In genomic region chr4:18278244-18278643, GRCh38 we compare ENCODE assay signal across 20 cellular contexts.
DNase-seq lines count a peak whose midpoint lies in the region; ATAC-seq, FAIRE-seq and TF ChIP-seq lines count a peak whose summit lies in the region.
"Had no signal": no experiment of that assay in that cellular context is flagged by ENCODE, and none has a peak within 500 bp of the region (broad histone marks: within the 10 kb centered on the region; RNA-seq: fewer than 3 reads in every experiment).

No MANE protein-coding gene starts in this region.

- H3K36me3 Mint-ChIP-seq in GM23338 (ENCODE audit: low read depth): no peaks in the 10 kb centered on the region
- H3K36me3 Mint-ChIP-seq: CD8-positive, alpha-beta T cell had no signal

- H3F3A ChIP-seq in GM23338 (replicated peaks; ENCODE audit: low read depth): no peaks in the 10 kb centered on the region
- H3F3A ChIP-seq in MM.1S (ENCODE audit: insufficient read depth, low read length): no peaks in the 10 kb centered on the region

- H3K36me3 ChIP-seq in GM23338 (ENCODE audit: insufficient read depth) (no peaks in the 10 kb centered on the region), MM.1S (replicated peaks; ENCODE audit: insufficient read depth, low read length) (no peaks in the 10 kb centered on the region), GM12878 (ENCODE audit: control insufficient read depth in 2 of 2, insufficient read depth in 2 of 2, low read length in 1 of 2) (no peaks in the 10 kb centered on the region), right lobe of liver (no peaks in the 10 kb centered on the region), MG63 (no peaks in the 10 kb centered on the region)
- H3K36me3 ChIP-seq: BLaER1 treated with 17β-estradiol and CSF1 and Interleukin-3, amounts not matched to agents 10 nM and 100 nM had no signal

- 42% methylated on average over 4 of the region's 4 CpGs for WGBS in GM12878 (ENCODE audit: insufficient coverage, insufficient replicate concordance, low lambda C conversion rate, missing lambda C conversion rate)
- WGBS in right lobe of liver (ENCODE audit: insufficient coverage, low coverage, low lambda C conversion rate, missing lambda C conversion rate): 64% methylated on average over 4 of the region's 4 CpGs

- H3K9me3 Mint-ChIP-seq in GM23338: no peaks in the 10 kb centered on the region; the same call in 2 of the 3 replicates

- H3K9me3 ChIP-seq in MM.1S (replicated peaks; ENCODE audit: insufficient read depth, low read length): no peaks in the 10 kb centered on the region
- no peaks in the 10 kb centered on the region for H3K9me3 ChIP-seq in GM12878 (replicated peaks; ENCODE audit: control insufficient read depth, insufficient read depth, low read length)
- H3K9me3 ChIP-seq in right lobe of liver: peaks cover 0 to 3% (median 0%) of the 10 kb centered on the region in 4 donors
- H3K9me3 ChIP-seq in MG63: no peaks in the 10 kb centered on the region
- H3K9me3 ChIP-seq: A549, Caco-2 had no signal

- FAIRE-seq in GM12878 (lab: Jason Lieb, UNC): no peak
- FAIRE-seq: A549, D721Med, G401.6, GM12891 had no signal

- POLR2A ChIA-PET in GM12878 (lab: Charles Lee): no interaction called here

- TF ChIP-seq POLR2A in GM12878 (IDR thresholded peaks at IDR 0.05; ENCODE audit: low read depth, low read length) (no peak), right lobe of liver (IDR thresholded peaks at IDR 0.05) (no peak)

- H4K20me1 ChIP-seq in GM23338 (replicated peaks; ENCODE audit: insufficient read depth): no peaks in the 10 kb centered on the region
- no peaks in the 10 kb centered on the region for H4K20me1 ChIP-seq in MM.1S (ENCODE audit: insufficient read depth, low read length)
- no peaks in the 10 kb centered on the region for H4K20me1 ChIP-seq in GM12878 (ENCODE audit: control insufficient read depth, insufficient read depth)
- H4K20me1 ChIP-seq: BLaER1 treated with 17β-estradiol and CSF1 and Interleukin-3, amounts not matched to agents 10 nM and 100 nM had no signal

- RAD21 ChIA-PET in GM12878 (lab: Charles Lee; ENCODE audit: unreplicated experiment): interaction anchor here (1.2 kb wide), 1 partner anchor 462 kb away, joined by 3 read pairs; no protein-coding TSS in a partner anchor

- no peaks in the 10 kb centered on the region for H3K79me2 ChIP-seq in GM23338 (replicated peaks; ENCODE audit: insufficient read depth)
- H3K79me2 ChIP-seq in MM.1S (ENCODE audit: low read length): no peaks in the 10 kb centered on the region
- H3K79me2 ChIP-seq in GM12878 (ENCODE audit: control insufficient read depth, insufficient read depth, low read length): no peaks in the 10 kb centered on the region

- no peak for TF ChIP-seq RAD21 in GM12878 (IDR thresholded peaks at IDR 0.05; ENCODE audit: insufficient read depth, low read depth, low read length)

- H3K4me1 Mint-ChIP-seq in GM23338: no peaks in the 10 kb centered on the region
- H3K4me1 Mint-ChIP-seq: B cell had no signal

- CTCF ChIA-PET in GM12878 (lab: Yijun Ruan, JAX): interaction anchor here (1.3 kb wide), 1 partner anchor 9 kb away, joined by 4 read pairs; no protein-coding TSS in a partner anchor

- no peak overlapping the region for H3K4me3 Mint-ChIP-seq in GM23338
- H3K4me3 Mint-ChIP-seq: B cell; CD4-positive, alpha-beta T cell; CD8-positive, alpha-beta T cell had no signal

- TF ChIP-seq EP300 in GM12878 (IDR thresholded peaks at IDR 0.05; ENCODE audit: borderline replicate concordance in 1 of 2, control insufficient read depth in 1 of 2, low read depth in 2 of 2, low read length in 2 of 2): no peak

- H2AFZ ChIP-seq in GM23338: peak overlapping the region; percentile 52; the same call in 1 of the 2 replicates
- no peak overlapping the region for H2AFZ ChIP-seq in MM.1S (ENCODE audit: low read length)
- no peak overlapping the region for H2AFZ ChIP-seq in GM12878 (ENCODE audit: control insufficient read depth, low read depth, low read length)

- in situ Hi-C loops in GM12878 (cut with MboI): no loop called here

- H3K4me3 ChIP-seq in GM23338 (no peak overlapping the region), MM.1S (ENCODE audit: low read length) (no peak overlapping the region), GM12878 (no peak overlapping the region), right lobe of liver (no peak overlapping the region), MG63 (no peak overlapping the region)
- H3K4me3 ChIP-seq: A549; BLaER1 treated with 17β-estradiol and CSF1 and Interleukin-3, amounts not matched to agents 10 nM and 100 nM had no signal

- no peaks in the 10 kb centered on the region for H3K27me3 Mint-ChIP-seq in GM23338 (ENCODE audit: insufficient read depth, low read depth, poor library complexity)
- H3K27me3 Mint-ChIP-seq: B cell had no signal

- intact Hi-C loops in GM12878 (cut with micrococcal nuclease; ENCODE audit: unreplicated experiment): no loop called here
- intact Hi-C loops in right lobe of liver (cut with DNase I): no loop called here

- no peak overlapping the region for H3K4me2 ChIP-seq in GM23338
- H3K4me2 ChIP-seq in MM.1S (ENCODE audit: low read depth, low read length): no peak overlapping the region
- H3K4me2 ChIP-seq in GM12878 (ENCODE audit: control insufficient read depth, insufficient read depth): no peak overlapping the region
- H3K4me2 ChIP-seq: A549; BLaER1 treated with 17β-estradiol and CSF1 and Interleukin-3, amounts not matched to agents 10 nM and 100 nM had no signal

- ATAC-seq in GM23338 (no peak), GM12878 (peak; percentile 54; the same call in 2 of the 3 replicates), GM18517 (IDR thresholded peaks at IDR 0.05; ENCODE audit: unreplicated experiment) (no peak), right lobe of liver (no peak)
- ATAC-seq: A549; CD8-positive, alpha-beta T cell had no signal

- H3K9me2 ChIP-seq in GM23338 (ENCODE audit: insufficient read depth) (peaks cover 4% of the 10 kb centered on the region; the same call in 1 of the 2 replicates), MM.1S (replicated peaks; ENCODE audit: insufficient read depth, low read length) (no peaks in the 10 kb centered on the region)

- SMC1A ChIA-PET in GM12878 (lab: Charles Lee; ENCODE audit: uncharacterized antibody, unreplicated experiment): interaction anchor here (1.3 kb wide), 1 partner anchor 8 kb away, joined by 4 read pairs; no protein-coding TSS in a partner anchor

- no peaks in the 10 kb centered on the region for H3K27me3 ChIP-seq in GM23338 (ENCODE audit: insufficient read depth)
- H3K27me3 ChIP-seq in MM.1S (replicated peaks; ENCODE audit: insufficient read depth, low read length): no peaks in the 10 kb centered on the region
- no peaks in the 10 kb centered on the region for H3K27me3 ChIP-seq in GM12878 (replicated peaks in 1 of 2; ENCODE audit: control insufficient read depth in 2 of 2, insufficient read depth in 2 of 2, low read length in 1 of 2)
- H3K27me3 ChIP-seq in right lobe of liver: no peaks in the 10 kb centered on the region
- H3K27me3 ChIP-seq in MG63: no peaks in the 10 kb centered on the region
- H3K27me3 ChIP-seq: BLaER1 treated with 17β-estradiol and CSF1 and Interleukin-3, amounts not matched to agents 10 nM and 100 nM had no signal

- H3K4me1 ChIP-seq in GM23338 (ENCODE audit: insufficient read depth) (no peaks in the 10 kb centered on the region), MM.1S (ENCODE audit: low read length) (peaks cover 7% of the 10 kb centered on the region; the same call in 1 of the 2 replicates), GM12878 (ENCODE audit: control insufficient read depth, insufficient read depth, low read length) (no peaks in the 10 kb centered on the region), right lobe of liver (no peaks in the 10 kb centered on the region)
- H3K4me1 ChIP-seq: A549; BLaER1 treated with 17β-estradiol and CSF1 and Interleukin-3, amounts not matched to agents 10 nM and 100 nM; Caco-2 had no signal

- BruUV-seq in GM12878 (replicated peaks; lab: Mats Ljungman, UMichigan): no TSS peak

- no peak overlapping the region for H3K9ac ChIP-seq in MM.1S (ENCODE audit: low read length)
- no peak overlapping the region for H3K9ac ChIP-seq in GM12878 (ENCODE audit: control insufficient read depth, insufficient read depth, low read length)
- H3K9ac ChIP-seq: BLaER1 treated with 17β-estradiol and CSF1 and Interleukin-3, amounts not matched to agents 10 nM and 100 nM had no signal

- DNase-seq in GM23338 (ENCODE audit: low spot score) (no peak), MM.1S (peak; percentile 27), GM12878 (ENCODE audit: low read depth, low spot score) (no peak), right lobe of liver (no peak), MG63 (no peak)
- DNase-seq: AML-193; Caco-2; Calu3; CD4-positive, alpha-beta T cell; CD8-positive, alpha-beta T cell; DMS79 treated with DMSO at 0.1 percent for 48 hours had no signal

- H3K27ac ChIP-seq in GM23338 (ENCODE audit: low read depth): no peak overlapping the region
- peak overlapping the region; percentile 10; the same call in 1 of the 2 replicates for H3K27ac ChIP-seq in MM.1S (ENCODE audit: low read length)
- H3K27ac ChIP-seq in GM12878 (ENCODE audit: control insufficient read depth, insufficient read depth): no peak overlapping the region
- no peak overlapping the region for H3K27ac ChIP-seq in right lobe of liver
- H3K27ac ChIP-seq: 22Rv1; A549; BLaER1 treated with 17β-estradiol and CSF1 and Interleukin-3, amounts not matched to agents 10 nM and 100 nM; C4-2B had no signal

- TF ChIP-seq CTCF in GM23338 (conservative IDR thresholded peaks at IDR 0.05; ENCODE audit: low read depth in 2 of 2): no peak
- TF ChIP-seq CTCF in MM.1S (IDR thresholded peaks at IDR 0.05; ENCODE audit: low read length): no peak
- TF ChIP-seq CTCF in GM12878 (IDR thresholded peaks at IDR 0.05 in 2 of 3, conservative IDR thresholded peaks at IDR 0.05 in 1 of 3; ENCODE audit: control insufficient read depth in 2 of 3, extremely low read depth in 1 of 3, insufficient read depth in 1 of 3, low read depth in 3 of 3, low read length in 3 of 3): no peak
- TF ChIP-seq CTCF in right lobe of liver (IDR thresholded peaks at IDR 0.05): no peak

- no peak overlapping the region for H3K27ac Mint-ChIP-seq in GM23338
- H3K27ac Mint-ChIP-seq: B cell; CD4-positive, alpha-beta T cell; CD8-positive, alpha-beta T cell had no signal

TF ChIP-seq in GM12878, 131 proteins besides CTCF, POLR2A, EP300 and RAD21 (continues in another document):
- TF ChIP-seq YBX1 (IDR thresholded peaks at IDR 0.05): no peak
- no peak for TF ChIP-seq ATF3 (IDR thresholded peaks at IDR 0.05; ENCODE audit: borderline replicate concordance, extremely low read depth, low read depth, low read length)
- no peak for TF ChIP-seq NFYA (IDR thresholded peaks at IDR 0.05; ENCODE audit: borderline replicate concordance, low read depth, low read length)
